In the genomic region with DNA sequence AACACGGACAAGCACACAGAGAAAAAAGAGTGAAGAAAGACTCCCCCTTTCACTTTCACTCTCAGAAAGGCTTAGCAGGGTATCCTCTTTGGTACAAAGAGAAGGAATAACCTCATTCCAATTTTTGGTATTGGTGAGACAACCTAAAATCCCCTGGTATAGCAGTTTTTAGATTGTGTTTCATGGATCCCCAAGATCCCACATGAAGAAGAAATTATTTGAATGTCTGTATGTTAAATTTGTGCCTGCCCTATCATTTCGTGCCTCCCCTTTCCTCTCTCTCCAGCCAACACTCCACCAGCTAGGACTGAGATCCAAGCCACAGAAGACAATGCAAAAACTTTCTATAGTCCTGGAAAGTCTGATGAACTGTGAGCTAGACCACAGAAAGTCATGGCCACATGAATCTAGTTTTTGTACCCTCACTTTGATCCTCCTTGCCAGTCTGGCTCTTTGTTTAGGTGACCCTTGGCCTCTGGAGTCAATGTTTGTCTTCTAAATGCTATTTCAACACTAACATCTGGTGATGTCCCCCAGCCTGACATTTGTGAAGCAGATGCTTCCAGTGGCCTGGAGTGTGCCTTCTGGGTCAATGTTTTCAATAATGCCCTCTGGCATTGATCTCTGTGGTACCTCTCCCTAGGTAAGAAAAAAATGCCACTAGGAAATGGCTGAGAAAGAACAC, we compare ENCODE assay signal across 1 cellular context.
TF ChIP-seq lines count a peak whose summit lies in the region.

No MANE protein-coding gene starts in this region.

TF ChIP-seq in HepG2, 621 proteins besides CTCF, POLR2A, EP300 and RAD21 (continued from another document and continues in another):
- TF ChIP-seq, protein P1, sequence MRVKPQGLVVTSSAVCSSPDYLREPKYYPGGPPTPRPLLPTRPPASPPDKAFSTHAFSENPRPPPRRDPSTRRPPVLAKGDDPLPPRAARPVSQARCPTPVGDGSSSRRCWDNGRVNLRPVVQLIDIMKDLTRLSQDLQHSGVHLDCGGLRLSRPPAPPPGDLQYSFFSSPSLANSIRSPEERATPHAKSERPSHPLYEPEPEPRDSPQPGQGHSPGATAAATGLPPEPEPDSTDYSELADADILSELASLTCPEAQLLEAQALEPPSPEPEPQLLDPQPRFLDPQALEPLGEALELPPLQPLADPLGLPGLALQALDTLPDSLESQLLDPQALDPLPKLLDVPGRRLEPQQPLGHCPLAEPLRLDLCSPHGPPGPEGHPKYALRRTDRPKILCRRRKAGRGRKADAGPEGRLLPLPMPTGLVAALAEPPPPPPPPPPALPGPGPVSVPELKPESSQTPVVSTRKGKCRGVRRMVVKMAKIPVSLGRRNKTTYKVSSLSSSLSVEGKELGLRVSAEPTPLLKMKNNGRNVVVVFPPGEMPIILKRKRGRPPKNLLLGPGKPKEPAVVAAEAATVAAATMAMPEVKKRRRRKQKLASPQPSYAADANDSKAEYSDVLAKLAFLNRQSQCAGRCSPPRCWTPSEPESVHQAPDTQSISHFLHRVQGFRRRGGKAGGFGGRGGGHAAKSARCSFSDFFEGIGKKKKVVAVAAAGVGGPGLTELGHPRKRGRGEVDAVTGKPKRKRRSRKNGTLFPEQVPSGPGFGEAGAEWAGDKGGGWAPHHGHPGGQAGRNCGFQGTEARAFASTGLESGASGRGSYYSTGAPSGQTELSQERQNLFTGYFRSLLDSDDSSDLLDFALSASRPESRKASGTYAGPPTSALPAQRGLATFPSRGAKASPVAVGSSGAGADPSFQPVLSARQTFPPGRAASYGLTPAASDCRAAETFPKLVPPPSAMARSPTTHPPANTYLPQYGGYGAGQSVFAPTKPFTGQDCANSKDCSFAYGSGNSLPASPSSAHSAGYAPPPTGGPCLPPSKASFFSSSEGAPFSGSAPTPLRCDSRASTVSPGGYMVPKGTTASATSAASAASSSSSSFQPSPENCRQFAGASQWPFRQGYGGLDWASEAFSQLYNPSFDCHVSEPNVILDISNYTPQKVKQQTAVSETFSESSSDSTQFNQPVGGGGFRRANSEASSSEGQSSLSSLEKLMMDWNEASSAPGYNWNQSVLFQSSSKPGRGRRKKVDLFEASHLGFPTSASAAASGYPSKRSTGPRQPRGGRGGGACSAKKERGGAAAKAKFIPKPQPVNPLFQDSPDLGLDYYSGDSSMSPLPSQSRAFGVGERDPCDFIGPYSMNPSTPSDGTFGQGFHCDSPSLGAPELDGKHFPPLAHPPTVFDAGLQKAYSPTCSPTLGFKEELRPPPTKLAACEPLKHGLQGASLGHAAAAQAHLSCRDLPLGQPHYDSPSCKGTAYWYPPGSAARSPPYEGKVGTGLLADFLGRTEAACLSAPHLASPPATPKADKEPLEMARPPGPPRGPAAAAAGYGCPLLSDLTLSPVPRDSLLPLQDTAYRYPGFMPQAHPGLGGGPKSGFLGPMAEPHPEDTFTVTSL (CRISPR knock-in tag; IDR thresholded peaks at IDR 0.05; ENCODE audit: borderline replicate concordance) = peak; percentile 99
- TF ChIP-seq, protein P2, sequence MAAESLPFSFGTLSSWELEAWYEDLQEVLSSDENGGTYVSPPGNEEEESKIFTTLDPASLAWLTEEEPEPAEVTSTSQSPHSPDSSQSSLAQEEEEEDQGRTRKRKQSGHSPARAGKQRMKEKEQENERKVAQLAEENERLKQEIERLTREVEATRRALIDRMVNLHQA (CRISPR knock-in tag; IDR thresholded peaks at IDR 0.05) = no peak
- TF ChIP-seq ZNF788 (CRISPR knock-in tag; IDR thresholded peaks at IDR 0.05; ENCODE audit: borderline replicate concordance) = peak; percentile 84; the same call in 1 of the 2 replicates
- no peak for TF ChIP-seq GABPA (IDR thresholded peaks at IDR 0.05; ENCODE audit: low read depth, low read length)
- peak; percentile 56; the same call in 1 of the 2 replicates for TF ChIP-seq GABPA (CRISPR knock-in tag; IDR thresholded peaks at IDR 0.05; ENCODE audit: low read depth)
- peak; percentile 44; the same call in 1 of the 2 replicates for TF ChIP-seq ZNF431 (CRISPR knock-in tag; IDR thresholded peaks at IDR 0.05; ENCODE audit: borderline replicate concordance, low read depth)
- no peak for TF ChIP-seq ZNF709 (CRISPR knock-in tag; IDR thresholded peaks at IDR 0.05)
- TF ChIP-seq, protein P3, sequence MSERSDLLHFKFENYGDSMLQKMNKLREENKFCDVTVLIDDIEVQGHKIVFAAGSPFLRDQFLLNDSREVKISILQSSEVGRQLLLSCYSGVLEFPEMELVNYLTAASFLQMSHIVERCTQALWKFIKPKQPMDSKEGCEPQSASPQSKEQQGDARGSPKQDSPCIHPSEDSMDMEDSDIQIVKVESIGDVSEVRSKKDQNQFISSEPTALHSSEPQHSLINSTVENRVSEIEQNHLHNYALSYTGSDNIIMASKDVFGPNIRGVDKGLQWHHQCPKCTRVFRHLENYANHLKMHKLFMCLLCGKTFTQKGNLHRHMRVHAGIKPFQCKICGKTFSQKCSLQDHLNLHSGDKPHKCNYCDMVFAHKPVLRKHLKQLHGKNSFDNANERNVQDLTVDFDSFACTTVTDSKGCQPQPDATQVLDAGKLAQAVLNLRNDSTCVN (CRISPR knock-in tag; IDR thresholded peaks at IDR 0.05; ENCODE audit: borderline replicate concordance) = peak; percentile 89
- peak; percentile 94 for TF ChIP-seq TCF7L2 (IDR thresholded peaks at IDR 0.05; ENCODE audit: low read depth, low read length)
- TF ChIP-seq ZNF124 (CRISPR knock-in tag; IDR thresholded peaks at IDR 0.05) = peak; percentile 80; the same call in 1 of the 2 replicates
- TF ChIP-seq GLI4 (CRISPR knock-in tag; IDR thresholded peaks at IDR 0.05; ENCODE audit: borderline replicate concordance) = no peak
- TF ChIP-seq, protein P4, sequence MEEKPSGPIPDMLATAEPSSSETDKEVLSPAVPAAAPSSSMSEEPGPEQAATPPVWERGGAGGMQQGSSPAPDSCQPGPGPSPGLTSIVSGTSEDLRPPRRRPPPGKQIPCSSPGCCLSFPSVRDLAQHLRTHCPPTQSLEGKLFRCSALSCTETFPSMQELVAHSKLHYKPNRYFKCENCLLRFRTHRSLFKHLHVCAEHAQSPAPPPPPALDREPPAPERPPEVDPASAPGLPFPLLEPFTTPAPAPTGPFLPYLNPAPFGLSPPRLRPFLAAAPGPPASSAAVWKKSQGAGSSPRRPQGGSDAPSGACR (CRISPR knock-in tag; IDR thresholded peaks at IDR 0.05) = peak; percentile 40; the same call in 1 of the 2 replicates
- no peak for TF ChIP-seq MTA3 (CRISPR knock-in tag; IDR thresholded peaks at IDR 0.05)
- TF ChIP-seq YY1 (IDR thresholded peaks at IDR 0.05; ENCODE audit: insufficient read depth, insufficient replicate concordance, low read depth, low read length) = peak; percentile 29
- peak; percentile 100 for TF ChIP-seq ZBTB42 (CRISPR knock-in tag; IDR thresholded peaks at IDR 0.05)
- peak; percentile 62; the same call in 1 of the 2 replicates for TF ChIP-seq POLR2AphosphoS5 (IDR thresholded peaks at IDR 0.05; ENCODE audit: low read depth, low read length)
- TF ChIP-seq KDM3A (CRISPR knock-in tag; IDR thresholded peaks at IDR 0.05; ENCODE audit: low read depth) = peak; percentile 82; the same call in 1 of the 2 replicates
- TF ChIP-seq ZNF772 (CRISPR knock-in tag; IDR thresholded peaks at IDR 0.05) = peak; percentile 80
- TF ChIP-seq, protein P5, sequence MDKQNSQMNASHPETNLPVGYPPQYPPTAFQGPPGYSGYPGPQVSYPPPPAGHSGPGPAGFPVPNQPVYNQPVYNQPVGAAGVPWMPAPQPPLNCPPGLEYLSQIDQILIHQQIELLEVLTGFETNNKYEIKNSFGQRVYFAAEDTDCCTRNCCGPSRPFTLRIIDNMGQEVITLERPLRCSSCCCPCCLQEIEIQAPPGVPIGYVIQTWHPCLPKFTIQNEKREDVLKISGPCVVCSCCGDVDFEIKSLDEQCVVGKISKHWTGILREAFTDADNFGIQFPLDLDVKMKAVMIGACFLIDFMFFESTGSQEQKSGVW (CRISPR knock-in tag; IDR thresholded peaks at IDR 0.05; ENCODE audit: borderline replicate concordance) = no peak
- TF ChIP-seq, protein P6, sequence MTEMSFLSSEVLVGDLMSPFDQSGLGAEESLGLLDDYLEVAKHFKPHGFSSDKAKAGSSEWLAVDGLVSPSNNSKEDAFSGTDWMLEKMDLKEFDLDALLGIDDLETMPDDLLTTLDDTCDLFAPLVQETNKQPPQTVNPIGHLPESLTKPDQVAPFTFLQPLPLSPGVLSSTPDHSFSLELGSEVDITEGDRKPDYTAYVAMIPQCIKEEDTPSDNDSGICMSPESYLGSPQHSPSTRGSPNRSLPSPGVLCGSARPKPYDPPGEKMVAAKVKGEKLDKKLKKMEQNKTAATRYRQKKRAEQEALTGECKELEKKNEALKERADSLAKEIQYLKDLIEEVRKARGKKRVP (CRISPR knock-in tag; IDR thresholded peaks at IDR 0.05) = peak in 1 of 2 experiments; percentile 87; a peak in 2 of 4 replicates
- TF ChIP-seq RARA (CRISPR knock-in tag; IDR thresholded peaks at IDR 0.05) = peak; percentile 100
- TF ChIP-seq SKI (IDR thresholded peaks at IDR 0.05; ENCODE audit: partially characterized antibody) = peak; percentile 100
- no peak for TF ChIP-seq AGO2 (optimal IDR thresholded peaks at IDR 0.05; ENCODE audit: low read depth, low read length)
- TF ChIP-seq, protein P7, sequence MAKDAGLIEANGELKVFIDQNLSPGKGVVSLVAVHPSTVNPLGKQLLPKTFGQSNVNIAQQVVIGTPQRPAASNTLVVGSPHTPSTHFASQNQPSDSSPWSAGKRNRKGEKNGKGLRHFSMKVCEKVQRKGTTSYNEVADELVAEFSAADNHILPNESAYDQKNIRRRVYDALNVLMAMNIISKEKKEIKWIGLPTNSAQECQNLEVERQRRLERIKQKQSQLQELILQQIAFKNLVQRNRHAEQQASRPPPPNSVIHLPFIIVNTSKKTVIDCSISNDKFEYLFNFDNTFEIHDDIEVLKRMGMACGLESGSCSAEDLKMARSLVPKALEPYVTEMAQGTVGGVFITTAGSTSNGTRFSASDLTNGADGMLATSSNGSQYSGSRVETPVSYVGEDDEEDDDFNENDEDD (CRISPR knock-in tag; IDR thresholded peaks at IDR 0.05; ENCODE audit: borderline replicate concordance) = peak; percentile 34; the same call in 1 of the 2 replicates
- no peak for TF ChIP-seq FLYWCH1 (CRISPR knock-in tag; IDR thresholded peaks at IDR 0.05)
- TF ChIP-seq GATAD2A (CRISPR knock-in tag; IDR thresholded peaks at IDR 0.05) = peak; percentile 99
- TF ChIP-seq, protein P8, sequence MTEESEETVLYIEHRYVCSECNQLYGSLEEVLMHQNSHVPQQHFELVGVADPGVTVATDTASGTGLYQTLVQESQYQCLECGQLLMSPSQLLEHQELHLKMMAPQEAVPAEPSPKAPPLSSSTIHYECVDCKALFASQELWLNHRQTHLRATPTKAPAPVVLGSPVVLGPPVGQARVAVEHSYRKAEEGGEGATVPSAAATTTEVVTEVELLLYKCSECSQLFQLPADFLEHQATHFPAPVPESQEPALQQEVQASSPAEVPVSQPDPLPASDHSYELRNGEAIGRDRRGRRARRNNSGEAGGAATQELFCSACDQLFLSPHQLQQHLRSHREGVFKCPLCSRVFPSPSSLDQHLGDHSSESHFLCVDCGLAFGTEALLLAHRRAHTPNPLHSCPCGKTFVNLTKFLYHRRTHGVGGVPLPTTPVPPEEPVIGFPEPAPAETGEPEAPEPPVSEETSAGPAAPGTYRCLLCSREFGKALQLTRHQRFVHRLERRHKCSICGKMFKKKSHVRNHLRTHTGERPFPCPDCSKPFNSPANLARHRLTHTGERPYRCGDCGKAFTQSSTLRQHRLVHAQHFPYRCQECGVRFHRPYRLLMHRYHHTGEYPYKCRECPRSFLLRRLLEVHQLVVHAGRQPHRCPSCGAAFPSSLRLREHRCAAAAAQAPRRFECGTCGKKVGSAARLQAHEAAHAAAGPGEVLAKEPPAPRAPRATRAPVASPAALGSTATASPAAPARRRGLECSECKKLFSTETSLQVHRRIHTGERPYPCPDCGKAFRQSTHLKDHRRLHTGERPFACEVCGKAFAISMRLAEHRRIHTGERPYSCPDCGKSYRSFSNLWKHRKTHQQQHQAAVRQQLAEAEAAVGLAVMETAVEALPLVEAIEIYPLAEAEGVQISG (CRISPR knock-in tag; IDR thresholded peaks at IDR 0.05) = peak; percentile 84
- TF ChIP-seq ZNF160 (CRISPR knock-in tag; IDR thresholded peaks at IDR 0.05) = no peak
- TF ChIP-seq ZNF747 (CRISPR knock-in tag; IDR thresholded peaks at IDR 0.05; ENCODE audit: borderline replicate concordance) = peak; percentile 22; the same call in 1 of the 2 replicates
- TF ChIP-seq SALL1 (CRISPR knock-in tag; IDR thresholded peaks at IDR 0.05) = peak; percentile 100
- no peak for TF ChIP-seq ZNF674 (CRISPR knock-in tag; IDR thresholded peaks at IDR 0.05; ENCODE audit: low read depth)
- 0 out of 2 replicates have a peak, but pooled peaks have one; percentile 59 for TF ChIP-seq ZKSCAN5 (CRISPR knock-in tag; IDR thresholded peaks at IDR 0.05)
- peak; percentile 99 for TF ChIP-seq TBL1XR1 (IDR thresholded peaks at IDR 0.05; ENCODE audit: borderline replicate concordance, low read length, partially characterized antibody)
- TF ChIP-seq SOX13 (IDR thresholded peaks at IDR 0.05) = peak; percentile 98
- peak in 1 of 2 experiments; percentile 100; a peak in 2 of 4 replicates for TF ChIP-seq SOX13 (CRISPR knock-in tag; conservative IDR thresholded peaks at IDR 0.05 in 1 of 2, IDR thresholded peaks at IDR 0.05 in 1 of 2)
- TF ChIP-seq, protein P9, sequence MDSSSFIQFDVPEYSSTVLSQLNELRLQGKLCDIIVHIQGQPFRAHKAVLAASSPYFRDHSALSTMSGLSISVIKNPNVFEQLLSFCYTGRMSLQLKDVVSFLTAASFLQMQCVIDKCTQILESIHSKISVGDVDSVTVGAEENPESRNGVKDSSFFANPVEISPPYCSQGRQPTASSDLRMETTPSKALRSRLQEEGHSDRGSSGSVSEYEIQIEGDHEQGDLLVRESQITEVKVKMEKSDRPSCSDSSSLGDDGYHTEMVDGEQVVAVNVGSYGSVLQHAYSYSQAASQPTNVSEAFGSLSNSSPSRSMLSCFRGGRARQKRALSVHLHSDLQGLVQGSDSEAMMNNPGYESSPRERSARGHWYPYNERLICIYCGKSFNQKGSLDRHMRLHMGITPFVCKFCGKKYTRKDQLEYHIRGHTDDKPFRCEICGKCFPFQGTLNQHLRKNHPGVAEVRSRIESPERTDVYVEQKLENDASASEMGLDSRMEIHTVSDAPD (CRISPR knock-in tag; IDR thresholded peaks at IDR 0.05) = peak; percentile 96
- peak; percentile 93 for TF ChIP-seq ZMYM3 (CRISPR knock-in tag; IDR thresholded peaks at IDR 0.05)
- no peak for TF ChIP-seq LCORL (IDR thresholded peaks at IDR 0.05)
- TF ChIP-seq LCORL (CRISPR knock-in tag; IDR thresholded peaks at IDR 0.05) = peak; percentile 92
- peak; percentile 74; the same call in 1 of the 2 replicates for TF ChIP-seq HOXA5 (CRISPR knock-in tag; IDR thresholded peaks at IDR 0.05)
- no peak for TF ChIP-seq ZNF354B (CRISPR knock-in tag; IDR thresholded peaks at IDR 0.05)
